Comparison of ENCODE assay signal across 30 cellular contexts in the genomic region with DNA sequence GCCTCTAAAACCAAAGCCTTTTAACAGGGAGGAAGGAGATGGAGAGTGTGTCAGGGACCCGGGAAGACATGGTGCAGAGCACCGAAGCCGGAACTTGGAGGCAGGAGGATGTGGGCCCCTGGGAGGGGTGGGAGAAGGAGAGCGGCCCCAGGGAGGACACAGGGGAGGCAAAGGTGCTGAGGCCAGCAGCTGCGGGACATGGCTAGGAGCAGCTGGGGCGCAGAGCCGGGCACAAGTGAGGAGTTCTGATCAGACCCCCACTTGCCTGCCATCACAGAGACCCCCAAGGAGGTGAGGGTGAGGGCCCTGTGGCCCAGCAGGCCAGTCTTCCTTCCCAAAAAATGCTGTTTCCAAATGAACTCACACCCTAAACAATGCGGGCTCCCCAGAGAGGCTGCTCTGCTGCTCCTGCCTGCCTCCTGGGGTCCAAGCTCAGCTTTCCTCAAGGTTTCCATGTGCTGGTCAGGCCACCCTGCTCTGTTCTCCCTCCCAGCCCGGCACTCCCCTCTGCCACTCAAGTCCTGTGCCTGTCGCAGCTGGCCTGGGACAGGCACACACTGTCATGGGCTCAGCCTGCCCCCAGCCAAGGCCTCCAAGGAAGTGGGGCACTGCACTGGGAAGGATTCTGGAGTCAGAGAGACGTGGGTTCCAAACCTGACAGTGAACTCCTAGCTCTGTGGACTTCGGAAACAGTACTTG. TPM values are rescaled to one million over a fixed set of nuclear protein-coding genes. Genes with fewer than 3 reads are reported as not detected.
A peak's percentile ranks its signal among the peaks of the same experiment; 100 is the strongest.
DNase-seq lines count a peak whose midpoint lies in the region; ATAC-seq and TF ChIP-seq lines count a peak whose summit lies in the region.
"Had no signal": no experiment of that assay in that cellular context is flagged by ENCODE, and none has a peak within 500 bp of the region (broad histone marks: within the 10 kb centered on the region; RNA-seq: fewer than 3 reads in every experiment).

No MANE protein-coding gene starts in this region.

- no peak for ATAC-seq in stimulated activated naive B cell treated with anti-CD40 and anti-IgM and Interleukin-4, amounts not matched to agents 10 μg/mL and 1 μg/mL and 100 μg/mL, for 72 hours (replicated peaks)
- ATAC-seq in HG03460 (IDR thresholded peaks at IDR 0.05; ENCODE audit: unreplicated experiment): no peak
- ATAC-seq: activated CD4-positive, CD25-positive, alpha-beta regulatory T cell treated with anti-CD3 and anti-CD28 coated beads, Interleukin-2, amount 50 U/mL, for 24 hours had no signal

- no peak overlapping the region for H3K4me3 ChIP-seq in mammary epithelial cell (replicated peaks in 1 of 3; ENCODE audit: insufficient read depth in 1 of 3, low read depth in 2 of 3, low read length in 3 of 3)
- H3K4me3 ChIP-seq: vagina had no signal

- TF ChIP-seq CTCF in MCF 10A (IDR thresholded peaks at IDR 0.05; ENCODE audit: unreplicated experiment) (no peak), mammary epithelial cell (conservative IDR thresholded peaks at IDR 0.05 in 1 of 2, IDR thresholded peaks at IDR 0.05 in 1 of 2; ENCODE audit: extremely low read depth in 1 of 2, insufficient read depth in 1 of 2, low read depth in 1 of 2, low read length in 2 of 2) (no peak), RWPE1 (conservative IDR thresholded peaks at IDR 0.05; ENCODE audit: low read depth) (no peak)

- H3K27ac ChIP-seq in mammary epithelial cell (ENCODE audit: insufficient read depth, low read depth, low read length) (no peak overlapping the region), RWPE1 (peak overlapping the region; percentile 66)
- H3K27ac ChIP-seq: brain microvascular endothelial cell, epithelial cell of prostate, neutrophil, vagina had no signal

- DNase-seq in MCF 10A (ENCODE audit: unreplicated experiment): no peak
- DNase-seq in mammary epithelial cell: no peak
- DNase-seq in RWPE1 (ENCODE audit: low spot score): no peak
- DNase-seq in stimulated activated naive B cell treated with anti-CD40 and anti-IgM and Interleukin-4, amounts not matched to agents 10 μg/mL and 1 μg/mL and 100 μg/mL, for 72 hours: no peak
- DNase-seq in AML-193 (lab: John Stamatoyannopoulos, UW): no peak
- DNase-seq in NCI-H146 (lab: John Stamatoyannopoulos, UW): no peak
- DNase-seq: activated CD4-positive, alpha-beta T cell treated with anti-CD3 and anti-CD28 coated beads, Interleukin-2, amount 50 U/mL, for 48 hours; activated CD8-positive, alpha-beta memory T cell treated with anti-CD3 and anti-CD28 coated beads, Interleukin-2, amount 50 U/mL, for 48 hours; activated naive CD4-positive, alpha-beta T cell treated with anti-CD3 and anti-CD28 coated beads for 36 hours; CD4-positive, alpha-beta memory T cell; effector CD8-positive, alpha-beta T cell; GOT3; hypothalamus; NCI-H1092 treated with DMSO at 0.1 percent for 48 hours; NCI-H187 treated with DMSO at 0.1 percent for 48 hours; NCI-H2171; NCI-H82; stimulated activated CD4-positive, alpha-beta T cell treated with anti-CD3 and anti-CD28 coated beads, Interleukin-4, amount 100 ng/mL, for 4 hours; T-helper 2 cell had no signal

- no peak overlapping the region for H3K4me2 ChIP-seq in mammary epithelial cell (ENCODE audit: insufficient read depth, low read depth, low read length)

- intact Hi-C loops in MCF 10A (cut with micrococcal nuclease) (loop anchor here (2.0 kb wide), 1 partner anchor 66 kb away; no protein-coding TSS in a partner anchor), mammary epithelial cell (cut with micrococcal nuclease) (no loop called here)
- intact Hi-C loops in dendritic cell treated with granulocyte-macrophage colony-stimulating factor and Interleukin-4, amounts not matched to agents 40 ng/mL and 50 ng/mL, for 4 days (cut with micrococcal nuclease): no loop called here

- POLR2A ChIA-PET in MCF 10A (lab: Yijun Ruan, JAX): interaction anchor here (1.2 to 1.5 kb wide), 4 partner anchors 20 to 191 kb away, joined by 3 to 8 read pairs (median 5); no protein-coding TSS in a partner anchor
- POLR2A ChIA-PET in RWPE1 (lab: Yijun Ruan, JAX; ENCODE audit: low non-redundant PET): no interaction called here

- H2AFZ ChIP-seq in mammary epithelial cell (ENCODE audit: low read depth, low read length): no peak overlapping the region

- peaks cover 13% of the 10 kb centered on the region for H3K36me3 ChIP-seq in mammary epithelial cell (ENCODE audit: insufficient read depth, low read length)
- H3K36me3 ChIP-seq: brain microvascular endothelial cell had no signal

- H3K27ac Mint-ChIP-seq in MCF 10A (ENCODE audit: low read depth, unreplicated experiment): peak overlapping the region; percentile 70
- H3K27ac Mint-ChIP-seq in dendritic cell treated with granulocyte-macrophage colony-stimulating factor and Interleukin-4, amounts not matched to agents 40 ng/mL and 50 ng/mL, for 4 days: peak overlapping the region; percentile 24
- peak overlapping the region; percentile 68 for H3K27ac Mint-ChIP-seq in stimulated activated naive B cell treated with anti-CD40 and anti-IgM and Interleukin-4, amounts not matched to agents 10 μg/mL and 1 μg/mL and 100 μg/mL, for 72 hours
- H3K27ac Mint-ChIP-seq: activated T-helper 1 cell treated with anti-CD3 and anti-CD28 coated beads, Interleukin-12 subunit alpha, Interleukin-12 subunit beta, Interleukin-2, Interleukin-4 antibody, amounts not matched to agents 30 ng/mL and 10 ng/mL and 1 ng/mL, durations not matched to agents 14 hours and 24 hours and 36 hours; progenitor cell of endocrine pancreas had no signal

- peaks cover 69% of the 10 kb centered on the region for H3K36me3 Mint-ChIP-seq in MCF 10A (ENCODE audit: insufficient read depth, unreplicated experiment)
- H3K36me3 Mint-ChIP-seq in dendritic cell treated with granulocyte-macrophage colony-stimulating factor and Interleukin-4, amounts not matched to agents 40 ng/mL and 50 ng/mL, for 4 days (ENCODE audit: low read depth): peaks cover 100% of the 10 kb centered on the region
- peaks cover 43 to 67% of the 10 kb centered on the region in 2 donors for H3K36me3 Mint-ChIP-seq in stimulated activated naive B cell treated with anti-CD40 and anti-IgM and Interleukin-4, amounts not matched to agents 10 μg/mL and 1 μg/mL and 100 μg/mL, for 72 hours

- BruUV-seq in MCF 10A (replicated peaks; lab: Mats Ljungman, UMichigan): no TSS peak
- BruUV-seq in mammary epithelial cell (replicated peaks; lab: Mats Ljungman, UMichigan): no TSS peak

- no peak overlapping the region for H3K4me3 Mint-ChIP-seq in MCF 10A (ENCODE audit: unreplicated experiment)
- no peak overlapping the region for H3K4me3 Mint-ChIP-seq in dendritic cell treated with granulocyte-macrophage colony-stimulating factor and Interleukin-4, amounts not matched to agents 40 ng/mL and 50 ng/mL, for 4 days
- H3K4me3 Mint-ChIP-seq in stimulated activated naive B cell treated with anti-CD40 and anti-IgM and Interleukin-4, amounts not matched to agents 10 μg/mL and 1 μg/mL and 100 μg/mL, for 72 hours: no peak overlapping the region
- H3K4me3 Mint-ChIP-seq: activated naive CD4-positive, alpha-beta T cell treated with anti-CD3 and anti-CD28 coated beads for 36 hours; activated T-helper 1 cell treated with anti-CD3 and anti-CD28 coated beads, Interleukin-12 subunit alpha, Interleukin-12 subunit beta, Interleukin-2, Interleukin-4 antibody, amounts not matched to agents 30 ng/mL and 10 ng/mL and 1 ng/mL, durations not matched to agents 14 hours and 24 hours and 36 hours; CD4-positive, alpha-beta memory T cell had no signal

- WGBS in mammary epithelial cell (ENCODE audit: low coverage, missing lambda C conversion rate): 86% methylated on average over 12 of the region's 12 CpGs

- H3K9me3 ChIP-seq in mammary epithelial cell (replicated peaks; ENCODE audit: insufficient read depth, low read length): no peaks in the 10 kb centered on the region
- H3K9me3 ChIP-seq: neutrophil, vagina had no signal

- H4K20me1 ChIP-seq in mammary epithelial cell (ENCODE audit: insufficient read depth, low read length): no peaks in the 10 kb centered on the region

- CTCF ChIA-PET in MCF 10A (lab: Yijun Ruan, JAX) (interaction anchor here (0.7 to 3.1 kb wide), 10 partner anchors 9 to 213 kb away, joined by 3 to 23 read pairs (median 3); a partner anchor contains a TSS), mammary epithelial cell (lab: Charles Lee; ENCODE audit: low non-redundant PET) (interaction anchor here (0.6 kb wide), 1 partner anchor 293 kb away, joined by 3 read pairs; no protein-coding TSS in a partner anchor), RWPE1 (lab: Yijun Ruan, JAX) (interaction anchor here (0.7 to 1.3 kb wide), 4 partner anchors 8 to 227 kb away, joined by 3 to 6 read pairs (median 4); no protein-coding TSS in a partner anchor)

- peaks cover 17% of the 10 kb centered on the region for H3K4me1 Mint-ChIP-seq in MCF 10A (ENCODE audit: insufficient read depth, unreplicated experiment)
- peaks cover 5% of the 10 kb centered on the region for H3K4me1 Mint-ChIP-seq in dendritic cell treated with granulocyte-macrophage colony-stimulating factor and Interleukin-4, amounts not matched to agents 40 ng/mL and 50 ng/mL, for 4 days (ENCODE audit: low read depth)
- H3K4me1 Mint-ChIP-seq in stimulated activated naive B cell treated with anti-CD40 and anti-IgM and Interleukin-4, amounts not matched to agents 10 μg/mL and 1 μg/mL and 100 μg/mL, for 72 hours: peaks cover 4 to 5% of the 10 kb centered on the region in 2 donors

- no peaks in the 10 kb centered on the region for H3K27me3 ChIP-seq in mammary epithelial cell (ENCODE audit: insufficient read depth, low read length)
- H3K27me3 ChIP-seq: brain microvascular endothelial cell, neutrophil, vagina had no signal

- dilution Hi-C loops in mammary epithelial cell (cut with HindIII; ENCODE audit: low sequenced_read_pairs): no loop called here

- in situ Hi-C loops in mammary epithelial cell (cut with MboI; ENCODE audit: low sequenced_read_pairs in 2 of 2): loop anchor here in 1 of 2 donors (10.0 kb wide), 1 partner anchor 188 kb away; no protein-coding TSS in a partner anchor

- H3K4me1 ChIP-seq in mammary epithelial cell (ENCODE audit: insufficient read depth, low read length): peaks cover 9% of the 10 kb centered on the region

- no peaks in the 10 kb centered on the region for H3K79me2 ChIP-seq in mammary epithelial cell (ENCODE audit: insufficient read depth, low read length)

- no peaks in the 10 kb centered on the region for H3K9me3 Mint-ChIP-seq in MCF 10A (ENCODE audit: unreplicated experiment)
- no peaks in the 10 kb centered on the region for H3K9me3 Mint-ChIP-seq in dendritic cell treated with granulocyte-macrophage colony-stimulating factor and Interleukin-4, amounts not matched to agents 40 ng/mL and 50 ng/mL, for 4 days
- no peaks in the 10 kb centered on the region for H3K9me3 Mint-ChIP-seq in stimulated activated naive B cell treated with anti-CD40 and anti-IgM and Interleukin-4, amounts not matched to agents 10 μg/mL and 1 μg/mL and 100 μg/mL, for 72 hours
- H3K9me3 Mint-ChIP-seq: activated naive CD4-positive, alpha-beta T cell treated with anti-CD3 and anti-CD28 coated beads for 36 hours; activated T-helper 1 cell treated with anti-CD3 and anti-CD28 coated beads, Interleukin-12 subunit alpha, Interleukin-12 subunit beta, Interleukin-2, Interleukin-4 antibody, amounts not matched to agents 30 ng/mL and 10 ng/mL and 1 ng/mL, durations not matched to agents 14 hours and 24 hours and 36 hours had no signal

- no peaks in the 10 kb centered on the region for H3K27me3 Mint-ChIP-seq in MCF 10A (ENCODE audit: insufficient read depth, unreplicated experiment)
- no peaks in the 10 kb centered on the region for H3K27me3 Mint-ChIP-seq in dendritic cell treated with granulocyte-macrophage colony-stimulating factor and Interleukin-4, amounts not matched to agents 40 ng/mL and 50 ng/mL, for 4 days
- no peaks in the 10 kb centered on the region for H3K27me3 Mint-ChIP-seq in stimulated activated naive B cell treated with anti-CD40 and anti-IgM and Interleukin-4, amounts not matched to agents 10 μg/mL and 1 μg/mL and 100 μg/mL, for 72 hours
- H3K27me3 Mint-ChIP-seq: CD4-positive, alpha-beta memory T cell; progenitor cell of endocrine pancreas had no signal

- no peak overlapping the region for H3K9ac ChIP-seq in mammary epithelial cell (ENCODE audit: insufficient read depth, low read length)

RNA-seq across cellular contexts. Expression of a gene that starts 24.0 kb away (rescaled TPM):
- total RNA-seq in MCF 10A (2022): 0.35 TPM in 1 of 2 replicates, not detected in the other
- total RNA-seq in mammary epithelial cell: under 1 TPM; 0.33 to 0.52 TPM
- not detected for polyA plus RNA-seq in mammary epithelial cell
- not detected for polyA minus RNA-seq in mammary epithelial cell
- total RNA-seq: activated naive CD4-positive, alpha-beta T cell treated with anti-CD3 and anti-CD28 coated beads for 36 hours; activated T-helper 1 cell treated with anti-CD3 and anti-CD28 coated beads, Interleukin-12 subunit alpha, Interleukin-12 subunit beta, Interleukin-2, Interleukin-4 antibody, amounts not matched to agents 30 ng/mL and 10 ng/mL and 1 ng/mL, durations not matched to agents 14 hours and 24 hours and 36 hours; CD4-positive, alpha-beta memory T cell; Daoy; HT1080 had no signal
- polyA plus RNA-seq: CD4-positive, alpha-beta memory T cell had no signal
